ENCODE assay signal across 1 cellular context in genomic region chr19:55258828-55259539, GRCh38.
TF ChIP-seq lines count a peak whose summit lies in the region.

Gene PPP6R1 (minus strand): TSS chr19:55259017. CDS start chr19:55247103, 11,914 bp downstream.

TF ChIP-seq in HepG2, 621 proteins besides CTCF, POLR2A, EP300 and RAD21 (continued from another document and continues in another):
- TF ChIP-seq FOXM1 (CRISPR knock-in tag; IDR thresholded peaks at IDR 0.05): no peak; the same call in 1 of the 2 replicates
- TF ChIP-seq, protein P1, sequence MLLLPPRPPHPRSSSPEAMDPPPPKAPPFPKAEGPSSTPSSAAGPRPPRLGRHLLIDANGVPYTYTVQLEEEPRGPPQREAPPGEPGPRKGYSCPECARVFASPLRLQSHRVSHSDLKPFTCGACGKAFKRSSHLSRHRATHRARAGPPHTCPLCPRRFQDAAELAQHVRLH (CRISPR knock-in tag; IDR thresholded peaks at IDR 0.05; ENCODE audit: borderline replicate concordance, low read depth): peak; percentile 95; the same call in 1 of the 2 replicates
- TF ChIP-seq SP2 (CRISPR knock-in tag; IDR thresholded peaks at IDR 0.05): no peak
- peak; percentile 90; the same call in 1 of the 2 replicates for TF ChIP-seq KLF6 (CRISPR knock-in tag; IDR thresholded peaks at IDR 0.05)
- peak; percentile 32 for TF ChIP-seq TAF15 (IDR thresholded peaks at IDR 0.05; ENCODE audit: low read depth, low read length, poor library complexity, severe bottlenecking)
- peak; percentile 61 for TF ChIP-seq SMC3 (IDR thresholded peaks at IDR 0.05; ENCODE audit: low read length)
- no peak for TF ChIP-seq CHCHD3 (CRISPR knock-in tag; IDR thresholded peaks at IDR 0.05)
- peak; percentile 37; the same call in 1 of the 2 replicates for TF ChIP-seq ZMAT3 (CRISPR knock-in tag; conservative IDR thresholded peaks at IDR 0.05)
- TF ChIP-seq HIVEP1 (CRISPR knock-in tag; IDR thresholded peaks at IDR 0.05): peak; percentile 83
- TF ChIP-seq, protein P2, sequence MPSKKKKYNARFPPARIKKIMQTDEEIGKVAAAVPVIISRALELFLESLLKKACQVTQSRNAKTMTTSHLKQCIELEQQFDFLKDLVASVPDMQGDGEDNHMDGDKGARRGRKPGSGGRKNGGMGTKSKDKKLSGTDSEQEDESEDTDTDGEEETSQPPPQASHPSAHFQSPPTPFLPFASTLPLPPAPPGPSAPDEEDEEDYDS (CRISPR knock-in tag; IDR thresholded peaks at IDR 0.05): peak; percentile 82
- peak; percentile 97 for TF ChIP-seq RXRA (CRISPR knock-in tag; IDR thresholded peaks at IDR 0.05)
- no peak for TF ChIP-seq ZKSCAN5 (CRISPR knock-in tag; IDR thresholded peaks at IDR 0.05)
- TF ChIP-seq HDAC2 (CRISPR knock-in tag; IDR thresholded peaks at IDR 0.05): peak; percentile 90
- TF ChIP-seq, protein P3, sequence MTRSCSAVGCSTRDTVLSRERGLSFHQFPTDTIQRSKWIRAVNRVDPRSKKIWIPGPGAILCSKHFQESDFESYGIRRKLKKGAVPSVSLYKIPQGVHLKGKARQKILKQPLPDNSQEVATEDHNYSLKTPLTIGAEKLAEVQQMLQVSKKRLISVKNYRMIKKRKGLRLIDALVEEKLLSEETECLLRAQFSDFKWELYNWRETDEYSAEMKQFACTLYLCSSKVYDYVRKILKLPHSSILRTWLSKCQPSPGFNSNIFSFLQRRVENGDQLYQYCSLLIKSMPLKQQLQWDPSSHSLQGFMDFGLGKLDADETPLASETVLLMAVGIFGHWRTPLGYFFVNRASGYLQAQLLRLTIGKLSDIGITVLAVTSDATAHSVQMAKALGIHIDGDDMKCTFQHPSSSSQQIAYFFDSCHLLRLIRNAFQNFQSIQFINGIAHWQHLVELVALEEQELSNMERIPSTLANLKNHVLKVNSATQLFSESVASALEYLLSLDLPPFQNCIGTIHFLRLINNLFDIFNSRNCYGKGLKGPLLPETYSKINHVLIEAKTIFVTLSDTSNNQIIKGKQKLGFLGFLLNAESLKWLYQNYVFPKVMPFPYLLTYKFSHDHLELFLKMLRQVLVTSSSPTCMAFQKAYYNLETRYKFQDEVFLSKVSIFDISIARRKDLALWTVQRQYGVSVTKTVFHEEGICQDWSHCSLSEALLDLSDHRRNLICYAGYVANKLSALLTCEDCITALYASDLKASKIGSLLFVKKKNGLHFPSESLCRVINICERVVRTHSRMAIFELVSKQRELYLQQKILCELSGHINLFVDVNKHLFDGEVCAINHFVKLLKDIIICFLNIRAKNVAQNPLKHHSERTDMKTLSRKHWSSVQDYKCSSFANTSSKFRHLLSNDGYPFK (CRISPR knock-in tag; IDR thresholded peaks at IDR 0.05; ENCODE audit: borderline replicate concordance): peak; percentile 75; the same call in 1 of the 2 replicates
- TF ChIP-seq, protein P4, sequence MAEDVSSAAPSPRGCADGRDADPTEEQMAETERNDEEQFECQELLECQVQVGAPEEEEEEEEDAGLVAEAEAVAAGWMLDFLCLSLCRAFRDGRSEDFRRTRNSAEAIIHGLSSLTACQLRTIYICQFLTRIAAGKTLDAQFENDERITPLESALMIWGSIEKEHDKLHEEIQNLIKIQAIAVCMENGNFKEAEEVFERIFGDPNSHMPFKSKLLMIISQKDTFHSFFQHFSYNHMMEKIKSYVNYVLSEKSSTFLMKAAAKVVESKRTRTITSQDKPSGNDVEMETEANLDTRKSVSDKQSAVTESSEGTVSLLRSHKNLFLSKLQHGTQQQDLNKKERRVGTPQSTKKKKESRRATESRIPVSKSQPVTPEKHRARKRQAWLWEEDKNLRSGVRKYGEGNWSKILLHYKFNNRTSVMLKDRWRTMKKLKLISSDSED (CRISPR knock-in tag; IDR thresholded peaks at IDR 0.05): no peak
- TF ChIP-seq, protein P5, sequence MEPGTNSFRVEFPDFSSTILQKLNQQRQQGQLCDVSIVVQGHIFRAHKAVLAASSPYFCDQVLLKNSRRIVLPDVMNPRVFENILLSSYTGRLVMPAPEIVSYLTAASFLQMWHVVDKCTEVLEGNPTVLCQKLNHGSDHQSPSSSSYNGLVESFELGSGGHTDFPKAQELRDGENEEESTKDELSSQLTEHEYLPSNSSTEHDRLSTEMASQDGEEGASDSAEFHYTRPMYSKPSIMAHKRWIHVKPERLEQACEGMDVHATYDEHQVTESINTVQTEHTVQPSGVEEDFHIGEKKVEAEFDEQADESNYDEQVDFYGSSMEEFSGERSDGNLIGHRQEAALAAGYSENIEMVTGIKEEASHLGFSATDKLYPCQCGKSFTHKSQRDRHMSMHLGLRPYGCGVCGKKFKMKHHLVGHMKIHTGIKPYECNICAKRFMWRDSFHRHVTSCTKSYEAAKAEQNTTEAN (CRISPR knock-in tag; conservative IDR thresholded peaks at IDR 0.05): no peak; the same call in 1 of the 2 replicates
- peak; percentile 82 for TF ChIP-seq CHD2 (IDR thresholded peaks at IDR 0.05; ENCODE audit: low read depth, low read length)
- TF ChIP-seq, protein P6, sequence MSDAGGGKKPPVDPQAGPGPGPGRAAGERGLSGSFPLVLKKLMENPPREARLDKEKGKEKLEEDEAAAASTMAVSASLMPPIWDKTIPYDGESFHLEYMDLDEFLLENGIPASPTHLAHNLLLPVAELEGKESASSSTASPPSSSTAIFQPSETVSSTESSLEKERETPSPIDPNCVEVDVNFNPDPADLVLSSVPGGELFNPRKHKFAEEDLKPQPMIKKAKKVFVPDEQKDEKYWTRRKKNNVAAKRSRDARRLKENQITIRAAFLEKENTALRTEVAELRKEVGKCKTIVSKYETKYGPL (CRISPR knock-in tag; IDR thresholded peaks at IDR 0.05): peak; percentile 13; the same call in 1 of the 2 replicates
- TF ChIP-seq RORA (CRISPR knock-in tag; IDR thresholded peaks at IDR 0.05): no peak
- TF ChIP-seq, protein P7, sequence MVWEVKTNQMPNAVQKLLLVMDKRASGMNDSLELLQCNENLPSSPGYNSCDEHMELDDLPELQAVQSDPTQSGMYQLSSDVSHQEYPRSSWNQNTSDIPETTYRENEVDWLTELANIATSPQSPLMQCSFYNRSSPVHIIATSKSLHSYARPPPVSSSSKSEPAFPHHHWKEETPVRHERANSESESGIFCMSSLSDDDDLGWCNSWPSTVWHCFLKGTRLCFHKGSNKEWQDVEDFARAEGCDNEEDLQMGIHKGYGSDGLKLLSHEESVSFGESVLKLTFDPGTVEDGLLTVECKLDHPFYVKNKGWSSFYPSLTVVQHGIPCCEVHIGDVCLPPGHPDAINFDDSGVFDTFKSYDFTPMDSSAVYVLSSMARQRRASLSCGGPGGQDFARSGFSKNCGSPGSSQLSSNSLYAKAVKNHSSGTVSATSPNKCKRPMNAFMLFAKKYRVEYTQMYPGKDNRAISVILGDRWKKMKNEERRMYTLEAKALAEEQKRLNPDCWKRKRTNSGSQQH (CRISPR knock-in tag; IDR thresholded peaks at IDR 0.05; ENCODE audit: low read depth): no peak
- TF ChIP-seq NONO (IDR thresholded peaks at IDR 0.05): no peak
- TF ChIP-seq NONO (CRISPR knock-in tag; conservative IDR thresholded peaks at IDR 0.05): peak; percentile 95; the same call in 1 of the 2 replicates
- TF ChIP-seq ZBTB4 (CRISPR knock-in tag; IDR thresholded peaks at IDR 0.05; ENCODE audit: borderline replicate concordance): no peak; the same call in 1 of the 2 replicates
- TF ChIP-seq ZNF354B (CRISPR knock-in tag; IDR thresholded peaks at IDR 0.05): no peak
- TF ChIP-seq ZNF792 (CRISPR knock-in tag; IDR thresholded peaks at IDR 0.05): peak; percentile 82
- no peak; the same call in 1 of the 2 replicates for TF ChIP-seq ZBTB8A (CRISPR knock-in tag; IDR thresholded peaks at IDR 0.05; ENCODE audit: borderline replicate concordance, low read depth)
- TF ChIP-seq SYNCRIP (IDR thresholded peaks at IDR 0.05; ENCODE audit: insufficient read depth, low read depth, low read length): no peak
- TF ChIP-seq GATA4 (IDR thresholded peaks at IDR 0.05; ENCODE audit: borderline replicate concordance, low read depth): no peak
- peak; percentile 94 for TF ChIP-seq IRF2 (CRISPR knock-in tag; IDR thresholded peaks at IDR 0.05)
- TF ChIP-seq REPIN1 (CRISPR knock-in tag; IDR thresholded peaks at IDR 0.05; ENCODE audit: borderline replicate concordance, low read depth): peak; percentile 94
- TF ChIP-seq NR3C1 (CRISPR knock-in tag; IDR thresholded peaks at IDR 0.05): no peak
- TF ChIP-seq FIP1L1 (IDR thresholded peaks at IDR 0.05; ENCODE audit: borderline replicate concordance, insufficient read depth, low read depth, low read length): peak; percentile 94; the same call in 1 of the 2 replicates
- no peak for TF ChIP-seq MTA3 (CRISPR knock-in tag; IDR thresholded peaks at IDR 0.05)
- TF ChIP-seq FOXK2 (IDR thresholded peaks at IDR 0.05): peak; percentile 30; the same call in 1 of the 2 replicates
- peak; percentile 95 for TF ChIP-seq IKZF5 (CRISPR knock-in tag; IDR thresholded peaks at IDR 0.05)
- TF ChIP-seq RNF2 (conservative IDR thresholded peaks at IDR 0.05; ENCODE audit: low read depth): 0 out of 2 replicates have a peak, but pooled peaks have one; percentile 11
- no peak for TF ChIP-seq HOXA9 (CRISPR knock-in tag; IDR thresholded peaks at IDR 0.05; ENCODE audit: borderline replicate concordance)
- TF ChIP-seq FOXO4 (CRISPR knock-in tag; conservative IDR thresholded peaks at IDR 0.05): no peak
- peak; percentile 51; the same call in 1 of the 2 replicates for TF ChIP-seq ZNF740 (CRISPR knock-in tag; IDR thresholded peaks at IDR 0.05)
- TF ChIP-seq ZNF747 (CRISPR knock-in tag; IDR thresholded peaks at IDR 0.05; ENCODE audit: borderline replicate concordance): no peak
- TF ChIP-seq SMAD9 (CRISPR knock-in tag; IDR thresholded peaks at IDR 0.05): no peak
- TF ChIP-seq ZBTB44 (CRISPR knock-in tag; IDR thresholded peaks at IDR 0.05): no peak; the same call in 1 of the 2 replicates
- no peak for TF ChIP-seq ZNF589 (CRISPR knock-in tag; conservative IDR thresholded peaks at IDR 0.05)
- TF ChIP-seq U2AF1 (optimal IDR thresholded peaks at IDR 0.05; ENCODE audit: low read depth, low read length): peak; percentile 94
- TF ChIP-seq, protein P8, sequence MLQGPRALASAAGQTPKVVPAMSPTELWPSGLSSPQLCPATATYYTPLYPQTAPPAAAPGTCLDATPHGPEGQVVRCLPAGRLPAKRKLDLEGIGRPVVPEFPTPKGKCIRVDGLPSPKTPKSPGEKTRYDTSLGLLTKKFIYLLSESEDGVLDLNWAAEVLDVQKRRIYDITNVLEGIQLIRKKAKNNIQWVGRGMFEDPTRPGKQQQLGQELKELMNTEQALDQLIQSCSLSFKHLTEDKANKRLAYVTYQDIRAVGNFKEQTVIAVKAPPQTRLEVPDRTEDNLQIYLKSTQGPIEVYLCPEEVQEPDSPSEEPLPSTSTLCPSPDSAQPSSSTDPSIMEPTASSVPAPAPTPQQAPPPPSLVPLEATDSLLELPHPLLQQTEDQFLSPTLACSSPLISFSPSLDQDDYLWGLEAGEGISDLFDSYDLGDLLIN (CRISPR knock-in tag; IDR thresholded peaks at IDR 0.05; ENCODE audit: borderline replicate concordance): no peak
- peak; percentile 22 for TF ChIP-seq ZNF883 (CRISPR knock-in tag; IDR thresholded peaks at IDR 0.05; ENCODE audit: not compliant biosample characterization)
